In genomic region chr9:73133921-73134407, GRCh38 we compare ENCODE assay signal across 9 cellular contexts. TPM values are rescaled to one million over a fixed set of nuclear protein-coding genes. Genes with fewer than 3 reads are reported as not detected.
DNase-seq lines count a peak whose midpoint lies in the region; ATAC-seq, FAIRE-seq and TF ChIP-seq lines count a peak whose summit lies in the region.
"Had no signal": no experiment of that assay in that cellular context is flagged by ENCODE, and none has a peak within 500 bp of the region (broad histone marks: within the 10 kb centered on the region; RNA-seq: fewer than 3 reads in every experiment).

No MANE protein-coding gene starts in this region.

- H3K4me1 Mint-ChIP-seq in GM23338 (peaks cover 15% of the 10 kb centered on the region), T-cell (peaks cover 18 to 41% (median 29%) of the 10 kb centered on the region in 3 donors)

- no peaks in the 10 kb centered on the region for H3K9me3 ChIP-seq in keratinocyte (ENCODE audit: control insufficient read depth, low read depth, low read length)

- no peaks in the 10 kb centered on the region for H3K36me3 ChIP-seq in GM23338 (ENCODE audit: insufficient read depth)
- no peaks in the 10 kb centered on the region for H3K36me3 ChIP-seq in keratinocyte (ENCODE audit: control insufficient read depth in 2 of 2, extremely low read depth in 1 of 2, insufficient read depth in 2 of 2, low read length in 2 of 2)

- H4K20me1 ChIP-seq in GM23338 (replicated peaks; ENCODE audit: insufficient read depth) (no peaks in the 10 kb centered on the region), keratinocyte (ENCODE audit: control insufficient read depth, extremely low read depth, insufficient read depth, low read length) (no peaks in the 10 kb centered on the region)

- H3K79me2 ChIP-seq in GM23338 (replicated peaks; ENCODE audit: insufficient read depth) (no peaks in the 10 kb centered on the region), keratinocyte (ENCODE audit: control insufficient read depth, insufficient read depth, low read length) (no peaks in the 10 kb centered on the region)

- H3K9ac ChIP-seq in keratinocyte (ENCODE audit: control insufficient read depth, extremely low read depth, insufficient read depth, low read length) = peak overlapping the region; percentile 75

- peak; percentile 99 for FAIRE-seq in keratinocyte (lab: Jason Lieb, UNC)

- no peaks in the 10 kb centered on the region for H3F3A ChIP-seq in GM23338 (replicated peaks; ENCODE audit: low read depth)

- H3K27ac ChIP-seq in GM23338 (ENCODE audit: low read depth) (no peak overlapping the region), keratinocyte (ENCODE audit: control insufficient read depth, insufficient read depth, low read length) (peak overlapping the region; percentile 94)

- no peak overlapping the region for H3K4me3 ChIP-seq in GM23338
- peak overlapping the region in 2 of 3 experiments; percentile 20 to 22 for H3K4me3 ChIP-seq in keratinocyte (ENCODE audit: control insufficient read depth in 2 of 3, extremely low read depth in 1 of 3, insufficient read depth in 2 of 3, low read depth in 1 of 3, low read length in 3 of 3)

- dilution Hi-C loops in keratinocyte (cut with MboI; ENCODE audit: extremely low pct_ligation_motif_present, low sequenced_read_pairs) = no loop called here

- H3K36me3 Mint-ChIP-seq in GM23338 (ENCODE audit: low read depth) (no peaks in the 10 kb centered on the region), T-cell (no peaks in the 10 kb centered on the region)
- H3K36me3 Mint-ChIP-seq: activated naive CD4-positive, alpha-beta T cell treated with anti-CD3 and anti-CD28 coated beads, Interleukin-2, amount 50 U/mL, for 72 hours had no signal

- DNase-seq in GM23338 (ENCODE audit: low spot score) = no peak
- DNase-seq in NCI-H526 (lab: John Stamatoyannopoulos, UW) = peak; percentile 80 to 83
- DNase-seq in keratinocyte (ENCODE audit: low read depth, low spot score) = no peak
- no peak for DNase-seq in NOMO-1 treated with DMSO at 0.1 percent for 48 hours (lab: John Stamatoyannopoulos, UW; ENCODE audit: unreplicated experiment)
- DNase-seq in T-cell = no peak
- no peak for DNase-seq in NCI-H146 treated with DMSO at 0.1 percent for 48 hours (lab: John Stamatoyannopoulos, UW; ENCODE audit: unreplicated experiment)
- no peak for DNase-seq in GF-D8 (lab: John Stamatoyannopoulos, UW)

- CTCF ChIA-PET in T-cell (lab: Charles Lee) = interaction anchor here (0.9 to 1.5 kb wide), 3 partner anchors 9 to 27 kb away, joined by 5 to 6 read pairs (median 6); no protein-coding TSS in a partner anchor

- H3K27me3 ChIP-seq in GM23338 (ENCODE audit: insufficient read depth) = no peaks in the 10 kb centered on the region
- H3K27me3 ChIP-seq in keratinocyte (ENCODE audit: control insufficient read depth, extremely low read depth, insufficient read depth, low read length) = no peaks in the 10 kb centered on the region

- POLR2A ChIA-PET in T-cell (lab: Charles Lee) = interaction anchor here in 1 of 2 donors (1.9 kb wide), 1 partner anchor 18 kb away, joined by 5 read pairs; the partner anchor contains the start of gene ANXA1

- peaks cover 3% of the 10 kb centered on the region; the same call in 1 of the 2 replicates for H3K9me2 ChIP-seq in GM23338 (ENCODE audit: insufficient read depth)

- no peak overlapping the region for H3K4me3 Mint-ChIP-seq in GM23338
- H3K4me3 Mint-ChIP-seq in T-cell = no peak overlapping the region

- H3K9me1 ChIP-seq in keratinocyte (ENCODE audit: control insufficient read depth, extremely low read depth, insufficient read depth, low read length) = no peaks in the 10 kb centered on the region

- peak; percentile 72 for ATAC-seq in GM18511 (IDR thresholded peaks at IDR 0.05; ENCODE audit: unreplicated experiment)
- no peak for ATAC-seq in GM23338
- ATAC-seq in T-cell (replicated peaks in 1 of 4) = no peak

- H3K9me3 Mint-ChIP-seq in GM23338 (no peaks in the 10 kb centered on the region), T-cell (no peaks in the 10 kb centered on the region)
- H3K9me3 Mint-ChIP-seq: activated naive CD4-positive, alpha-beta T cell treated with anti-CD3 and anti-CD28 coated beads, Interleukin-2, amount 50 U/mL, for 72 hours had no signal

- H3K4me1 ChIP-seq in GM23338 (ENCODE audit: insufficient read depth) (peaks cover 10% of the 10 kb centered on the region), keratinocyte (ENCODE audit: control insufficient read depth, extremely low read depth, insufficient read depth, low read length) (peaks cover 55% of the 10 kb centered on the region)

- TF ChIP-seq CTCF in GM23338 (conservative IDR thresholded peaks at IDR 0.05; ENCODE audit: low read depth in 2 of 2) (no peak), keratinocyte (optimal IDR thresholded peaks at IDR 0.05 in 1 of 3, IDR thresholded peaks at IDR 0.05 in 1 of 3, conservative IDR thresholded peaks at IDR 0.05 in 1 of 3; ENCODE audit: extremely low read depth in 1 of 3, insufficient read depth in 2 of 3, low read length in 3 of 3) (no peak)

- H3K4me2 ChIP-seq in GM23338 (no peak overlapping the region), keratinocyte (ENCODE audit: control insufficient read depth, extremely low read depth, insufficient read depth, low read depth, low read length) (peak overlapping the region; percentile 88)

- H3K27me3 Mint-ChIP-seq in GM23338 (ENCODE audit: insufficient read depth, low read depth, poor library complexity) = no peaks in the 10 kb centered on the region
- no peaks in the 10 kb centered on the region for H3K27me3 Mint-ChIP-seq in T-cell

- H3K27ac Mint-ChIP-seq in GM23338 = no peak overlapping the region
- H3K27ac Mint-ChIP-seq in T-cell = peak overlapping the region in 1 of 2 donors; percentile 11

- H2AFZ ChIP-seq in GM23338 = peak overlapping the region; percentile 72; the same call in 1 of the 2 replicates
- H2AFZ ChIP-seq in keratinocyte (ENCODE audit: control insufficient read depth, low read length) = no peak overlapping the region

TF ChIP-seq in GM23338, 12 proteins besides CTCF, POLR2A, EP300 and RAD21 (continues in another document):
- TF ChIP-seq EZH2phosphoT487 (IDR thresholded peaks at IDR 0.05; ENCODE audit: unreplicated experiment) = no peak
- TF ChIP-seq NANOG (IDR thresholded peaks at IDR 0.05; ENCODE audit: borderline replicate concordance) = no peak
- TF ChIP-seq REST (IDR thresholded peaks at IDR 0.05; ENCODE audit: unreplicated experiment) = no peak
- TF ChIP-seq ZNF114 (CRISPR knock-in tag; IDR thresholded peaks at IDR 0.05) = no peak
- no peak for TF ChIP-seq JUNB (IDR thresholded peaks at IDR 0.05; ENCODE audit: unreplicated experiment)
- no peak for TF ChIP-seq CREB1 (CRISPR knock-in tag; IDR thresholded peaks at IDR 0.05; ENCODE audit: low read depth)
- no peak for TF ChIP-seq STAT1 (IDR thresholded peaks at IDR 0.05; ENCODE audit: unreplicated experiment)
- TF ChIP-seq ETS1 (IDR thresholded peaks at IDR 0.05) = no peak

RNA-seq across cellular contexts. Expression of gene ANXA1, which starts 17.7 kb away (rescaled TPM):
- 2.2 and 4.9 TPM in 2 replicates for total RNA-seq in GM23338 (2014; rRNA removed; shearing (Covaris generic))
- polyA plus RNA-seq in GM23338 (2016; fragmentation: Nextera tagmentation; extraction: Ambion mirVana) = 3.3 and 5.8 TPM in 2 replicates
- 972 to 1,449 TPM (median 1,028 TPM) in 3 replicates for polyA plus RNA-seq in keratinocyte
- polyA plus RNA-seq in keratinocyte (2011; ENCODE audit: low read depth) = 1,388 TPM
- polyA plus RNA-seq in keratinocyte (2011; cell fraction: cytosol; rRNA removed) = 750 and 1,475 TPM in 2 replicates
- 1,170 and 1,541 TPM in 2 replicates for polyA plus RNA-seq in keratinocyte (2011; cell fraction: nucleus; rRNA removed)
- polyA plus RNA-seq in keratinocyte (2012; ENCODE audit: low replicate concordance) = 740 and 1,721 TPM in 2 replicates
- 121 to 703 TPM (median 426 TPM) in 3 replicates for polyA minus RNA-seq in keratinocyte
- polyA minus RNA-seq in keratinocyte (2011; cell fraction: cytosol; rRNA and poly(A)+ RNA removed) = 323 TPM
- 533 and 965 TPM in 2 replicates for polyA minus RNA-seq in keratinocyte (2011; cell fraction: nucleus; rRNA and poly(A)+ RNA removed)
- total RNA-seq in T-cell = 100 to 1,000 TPM; 173 to 570 (median 200) TPM

Comparison
In these comparisons a context has a peak if more than half of its experiments do, and no peak if none do; other contexts are left out.
1. DNase-seq: peak in NCI-H526 (2 of 2); none in GM23338 (single experiment), keratinocyte (single experiment), NOMO-1 treated with DMSO at 0.1 percent for 48 hours (single experiment), T-cell (0 of 34), NCI-H146 treated with DMSO at 0.1 percent for 48 hours (single experiment) and GF-D8 (single experiment).
2. RNA of gene ANXA1, which starts 17.7 kb away (total RNA-seq): 173 to 570 TPM in T-cell; 2.2 to 4.9 TPM in GM23338; every median in the first group is over 10 times any median in the second.